Comparison of ENCODE assay signal across 12 cellular contexts in the genomic region with DNA sequence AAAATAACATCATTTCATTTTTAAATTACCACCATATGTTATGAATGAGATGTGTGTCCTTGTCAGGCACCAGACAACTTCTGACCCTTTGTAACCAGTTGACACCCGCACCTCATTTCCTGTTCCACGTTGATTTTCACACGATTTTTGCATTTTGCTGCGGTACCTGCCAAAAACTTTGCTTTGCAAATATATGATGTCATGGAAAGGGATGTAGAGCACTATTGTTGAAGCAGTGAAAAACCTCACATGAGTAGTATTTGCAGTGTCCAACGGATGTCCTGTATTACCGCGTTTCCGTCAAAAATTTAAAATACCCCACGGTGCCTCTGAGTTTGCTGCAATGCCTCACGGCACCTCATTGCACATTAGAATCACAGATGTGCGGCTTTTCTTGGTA.
DNase-seq lines count a peak whose midpoint lies in the region; ATAC-seq, FAIRE-seq and TF ChIP-seq lines count a peak whose summit lies in the region.
"Had no signal": no experiment of that assay in that cellular context is flagged by ENCODE, and none has a peak within 500 bp of the region (broad histone marks: within the 10 kb centered on the region; RNA-seq: fewer than 3 reads in every experiment).

No MANE protein-coding gene starts in this region.

- H3K27ac Mint-ChIP-seq in memory B cell, result peak overlapping the region; percentile 58
- H3K27ac Mint-ChIP-seq in stimulated activated naive B cell treated with anti-CD40 and anti-IgM and Interleukin-4, amounts not matched to agents 10 μg/mL and 1 μg/mL and 100 μg/mL, for 72 hours, result no peak overlapping the region
- H3K27ac Mint-ChIP-seq: activated CD8-positive, alpha-beta memory T cell treated with anti-CD3 and anti-CD28 coated beads, Interleukin-2, amount 10 ng/mL, durations not matched to agents 7 days and 5 days had no signal

- no peak for FAIRE-seq in D721Med (lab: Jason Lieb, UNC)

- peak; percentile 90 for ATAC-seq in GM18867 (IDR thresholded peaks at IDR 0.05; ENCODE audit: unreplicated experiment)
- ATAC-seq in GM21619 (IDR thresholded peaks at IDR 0.05; ENCODE audit: unreplicated experiment), result peak; percentile 96
- ATAC-seq in HG03442 (IDR thresholded peaks at IDR 0.05; ENCODE audit: unreplicated experiment), result peak; percentile 91
- ATAC-seq in memory B cell (ENCODE audit: low read depth), result peak; percentile 93
- ATAC-seq in stimulated activated naive B cell treated with anti-CD40 and anti-IgM and Interleukin-4, amounts not matched to agents 10 μg/mL and 1 μg/mL and 100 μg/mL, for 72 hours (replicated peaks), result no peak
- ATAC-seq: activated CD8-positive, alpha-beta memory T cell treated with anti-CD3 and anti-CD28 coated beads, Interleukin-2, amount 10 ng/mL, durations not matched to agents 7 days and 5 days had no signal

- peak; percentile 13 to 30 for DNase-seq in memory B cell (ENCODE audit: low spot score in 2 of 2)
- DNase-seq in LoVo (ENCODE audit: low spot score), result no peak
- DNase-seq in nucleus accumbens (lab: John Stamatoyannopoulos, UW), result no peak
- no peak for DNase-seq in D721Med (ENCODE audit: insufficient read length, low spot score)
- no peak for DNase-seq in stimulated activated naive B cell treated with anti-CD40 and anti-IgM and Interleukin-4, amounts not matched to agents 10 μg/mL and 1 μg/mL and 100 μg/mL, for 72 hours
- DNase-seq: activated CD8-positive, alpha-beta memory T cell treated with anti-CD3 and anti-CD28 coated beads, Interleukin-2, amount 10 ng/mL, durations not matched to agents 7 days and 5 days; COR-L47; IMR-90; NCI-H345 had no signal

- no peaks in the 10 kb centered on the region for H3K27me3 Mint-ChIP-seq in memory B cell
- H3K27me3 Mint-ChIP-seq in stimulated activated naive B cell treated with anti-CD40 and anti-IgM and Interleukin-4, amounts not matched to agents 10 μg/mL and 1 μg/mL and 100 μg/mL, for 72 hours, result no peaks in the 10 kb centered on the region
- H3K27me3 Mint-ChIP-seq: activated CD8-positive, alpha-beta memory T cell treated with anti-CD3 and anti-CD28 coated beads, Interleukin-2, amount 10 ng/mL, durations not matched to agents 7 days and 5 days had no signal

- no peak for TF ChIP-seq CTCF in D721Med (IDR thresholded peaks at IDR 0.05; ENCODE audit: insufficient read depth, missing control alignments)

- peaks cover 3% of the 10 kb centered on the region for H3K36me3 Mint-ChIP-seq in memory B cell
- peaks cover 49 to 69% of the 10 kb centered on the region in 2 donors for H3K36me3 Mint-ChIP-seq in stimulated activated naive B cell treated with anti-CD40 and anti-IgM and Interleukin-4, amounts not matched to agents 10 μg/mL and 1 μg/mL and 100 μg/mL, for 72 hours

- peaks cover 22% of the 10 kb centered on the region for H3K4me1 Mint-ChIP-seq in memory B cell
- peaks cover 0 to 2% of the 10 kb centered on the region in 2 donors for H3K4me1 Mint-ChIP-seq in stimulated activated naive B cell treated with anti-CD40 and anti-IgM and Interleukin-4, amounts not matched to agents 10 μg/mL and 1 μg/mL and 100 μg/mL, for 72 hours
- H3K4me1 Mint-ChIP-seq: activated CD8-positive, alpha-beta memory T cell treated with anti-CD3 and anti-CD28 coated beads, Interleukin-2, amount 10 ng/mL, durations not matched to agents 7 days and 5 days had no signal

- H3K4me3 Mint-ChIP-seq in memory B cell, result peak overlapping the region; percentile 24
- no peak overlapping the region for H3K4me3 Mint-ChIP-seq in stimulated activated naive B cell treated with anti-CD40 and anti-IgM and Interleukin-4, amounts not matched to agents 10 μg/mL and 1 μg/mL and 100 μg/mL, for 72 hours
- H3K4me3 Mint-ChIP-seq: activated CD8-positive, alpha-beta memory T cell treated with anti-CD3 and anti-CD28 coated beads, Interleukin-2, amount 10 ng/mL, durations not matched to agents 7 days and 5 days had no signal

- H3K9me3 Mint-ChIP-seq in memory B cell, result peaks cover 1% of the 10 kb centered on the region
- H3K9me3 Mint-ChIP-seq in stimulated activated naive B cell treated with anti-CD40 and anti-IgM and Interleukin-4, amounts not matched to agents 10 μg/mL and 1 μg/mL and 100 μg/mL, for 72 hours, result no peaks in the 10 kb centered on the region

Comparison
In these comparisons a context has a peak if more than half of its experiments do, and no peak if none do; other contexts are left out.
1. ATAC-seq: peak in GM18867 (single experiment), GM21619 (single experiment), HG03442 (single experiment) and memory B cell (single experiment); none in stimulated activated naive B cell treated with anti-CD40 and anti-IgM and Interleukin-4, amounts not matched to agents 10 μg/mL and 1 μg/mL and 100 μg/mL, for 72 hours (0 of 2).
2. DNase-seq: peak in memory B cell (2 of 2); none in LoVo (single experiment), nucleus accumbens (0 of 56), D721Med (single experiment) and stimulated activated naive B cell treated with anti-CD40 and anti-IgM and Interleukin-4, amounts not matched to agents 10 μg/mL and 1 μg/mL and 100 μg/mL, for 72 hours (single experiment).